In the genomic region with DNA sequence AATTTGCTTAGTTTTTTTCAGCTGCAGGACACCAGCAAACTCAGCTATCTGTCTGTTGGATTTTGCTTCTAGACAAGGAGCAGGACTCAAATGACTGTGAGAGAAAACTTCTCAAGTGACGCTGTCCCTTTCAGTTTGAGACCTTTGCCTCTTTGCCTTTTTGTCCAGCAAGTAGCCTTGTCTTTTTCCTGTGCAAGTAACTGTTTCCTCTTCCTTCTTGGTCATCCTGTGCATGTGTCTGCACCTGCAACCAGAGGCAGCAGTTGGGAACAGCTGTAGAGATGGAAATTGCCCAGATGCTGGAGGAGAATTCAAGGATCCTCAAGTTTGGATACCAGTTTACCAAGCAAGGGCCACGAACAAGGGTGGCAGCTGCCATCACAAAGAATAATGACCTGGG, we compare ENCODE assay signal across 1 cellular context.
TF ChIP-seq lines count a peak whose summit lies in the region.

No MANE protein-coding gene starts in this region.

TF ChIP-seq in endothelial cell of umbilical vein, 7 proteins besides CTCF, POLR2A, EP300 and RAD21:
- TF ChIP-seq EZH2 (IDR thresholded peaks at IDR 0.05; ENCODE audit: borderline replicate concordance, low read depth, low read length, severe bottlenecking) (no peak), JUN (IDR thresholded peaks at IDR 0.05; ENCODE audit: borderline replicate concordance, insufficient read depth, insufficient read length, low read depth) (no peak), GATA2 (IDR thresholded peaks at IDR 0.05; ENCODE audit: insufficient read depth, insufficient read length, low read depth, low read length) (no peak), FOS (IDR thresholded peaks at IDR 0.05; ENCODE audit: borderline replicate concordance, insufficient read depth, low read length) (no peak), POLR2AphosphoS5 (IDR thresholded peaks at IDR 0.05; ENCODE audit: insufficient read depth, low read depth, low read length) (no peak), MYC (IDR thresholded peaks at IDR 0.05; ENCODE audit: low read depth, low read length) (no peak)
- TF ChIP-seq, protein P1, sequence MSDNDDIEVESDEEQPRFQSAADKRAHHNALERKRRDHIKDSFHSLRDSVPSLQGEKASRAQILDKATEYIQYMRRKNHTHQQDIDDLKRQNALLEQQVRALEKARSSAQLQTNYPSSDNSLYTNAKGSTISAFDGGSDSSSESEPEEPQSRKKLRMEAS (IDR thresholded peaks at IDR 0.05; ENCODE audit: insufficient read depth, insufficient read length) = no peak
